13 cellular contexts compared by ENCODE assay signal in the genomic region with DNA sequence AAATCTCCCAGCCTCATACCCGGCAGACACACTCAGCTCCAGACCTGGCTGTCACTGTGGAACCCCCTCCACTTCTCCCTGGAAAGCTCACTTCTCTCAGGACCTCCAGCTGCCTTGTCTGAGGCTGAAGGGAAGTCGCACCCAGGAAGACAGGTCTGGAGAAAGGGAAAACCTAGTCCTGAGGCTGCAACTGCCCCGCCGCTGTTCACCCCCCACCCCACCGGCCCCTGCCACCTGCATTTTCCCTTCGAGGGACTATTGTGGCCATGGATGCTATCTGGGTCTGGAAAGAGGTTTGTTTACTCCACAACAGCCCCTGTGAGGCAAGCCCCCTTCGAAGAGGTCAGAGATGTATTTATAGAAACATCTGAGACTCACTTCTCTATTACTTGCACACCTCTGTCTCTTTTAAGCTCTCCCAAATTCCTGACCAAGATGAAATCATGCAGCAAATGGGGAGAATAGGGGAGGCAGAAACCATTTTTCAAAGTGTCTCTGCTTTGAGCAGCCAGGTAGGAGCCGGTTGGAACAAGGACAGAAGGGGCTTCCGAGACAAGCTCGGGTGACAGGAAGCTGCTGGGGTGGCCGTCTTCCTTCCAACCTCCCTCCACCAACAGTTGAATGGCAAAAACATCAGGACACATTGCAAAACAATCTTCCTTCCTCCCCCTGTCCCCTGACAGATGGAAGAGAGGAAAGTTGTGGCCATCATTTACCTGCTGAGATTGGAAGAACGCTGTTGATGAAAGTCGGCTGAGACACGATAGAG. TPM values are rescaled to one million over a fixed set of nuclear protein-coding genes. Genes with fewer than 3 reads are reported as not detected.
DNase-seq lines count a peak whose midpoint lies in the region; ATAC-seq and TF ChIP-seq lines count a peak whose summit lies in the region.
"Had no signal": no experiment of that assay in that cellular context is flagged by ENCODE, and none has a peak within 500 bp of the region (broad histone marks: within the 10 kb centered on the region; RNA-seq: fewer than 3 reads in every experiment).

No MANE protein-coding gene starts in this region.

- H3K9me3 Mint-ChIP-seq in activated CD8-positive, alpha-beta T cell treated with anti-CD3 and anti-CD28 coated beads, Interleukin-2, amount 10 ng/mL, durations not matched to agents 7 days and 5 days (ENCODE audit: insufficient read depth) = no peaks in the 10 kb centered on the region
- H3K9me3 Mint-ChIP-seq: nephron had no signal

- no peaks in the 10 kb centered on the region for H3K36me3 ChIP-seq in BLaER1 treated with 17β-estradiol and CSF1 and Interleukin-3, amounts not matched to agents 10 nM and 100 nM
- no peaks in the 10 kb centered on the region for H3K36me3 ChIP-seq in DND-41 (ENCODE audit: insufficient read depth, low read length)

- ATAC-seq in DND-41 (ENCODE audit: insufficient read depth, low read depth) = peak; percentile 63; the same call in 2 of the 3 replicates
- ATAC-seq in activated CD8-positive, alpha-beta T cell treated with anti-CD3 and anti-CD28 coated beads, Interleukin-2, amount 10 ng/mL, durations not matched to agents 7 days and 5 days = peak; percentile 36
- ATAC-seq in GM18870 (IDR thresholded peaks at IDR 0.05; ENCODE audit: unreplicated experiment) = no peak
- ATAC-seq in HG02870 (IDR thresholded peaks at IDR 0.05; ENCODE audit: unreplicated experiment) = no peak
- ATAC-seq in HG02970 (IDR thresholded peaks at IDR 0.05; ENCODE audit: low FRiP score, unreplicated experiment) = no peak
- no peak for ATAC-seq in GM18511 (IDR thresholded peaks at IDR 0.05; ENCODE audit: unreplicated experiment)

- H3K27ac Mint-ChIP-seq in activated CD8-positive, alpha-beta T cell treated with anti-CD3 and anti-CD28 coated beads, Interleukin-2, amount 10 ng/mL, durations not matched to agents 7 days and 5 days = peak overlapping the region; percentile 71

- peak overlapping the region in 3 of 11 experiments; percentile 10 to 48 (median 20); a peak in 4 of 22 replicates for H3K9ac ChIP-seq in BLaER1 treated with 17β-estradiol and CSF1 and Interleukin-3, amounts not matched to agents 10 nM and 100 nM
- no peak overlapping the region for H3K9ac ChIP-seq in DND-41 (ENCODE audit: low read depth, low read length)

- no peaks in the 10 kb centered on the region for H3K27me3 Mint-ChIP-seq in activated CD8-positive, alpha-beta T cell treated with anti-CD3 and anti-CD28 coated beads, Interleukin-2, amount 10 ng/mL, durations not matched to agents 7 days and 5 days (ENCODE audit: low read depth)

- peak overlapping the region in 4 of 10 experiments; percentile 4 to 43 (median 15); a peak in 4 of 20 replicates for H3K4me3 ChIP-seq in BLaER1 treated with 17β-estradiol and CSF1 and Interleukin-3, amounts not matched to agents 10 nM and 100 nM
- H3K4me3 ChIP-seq in DND-41 (ENCODE audit: low read depth in 1 of 2, low read length in 2 of 2) = 0 out of 4 replicates have a peak overlapping the region, but pooled peaks of 1 of the 2 experiments have one; percentile 6
- H3K4me3 ChIP-seq: skin epidermis had no signal

- H3K9me3 ChIP-seq in BLaER1 treated with 17β-estradiol and CSF1 and Interleukin-3, amounts not matched to agents 10 nM and 100 nM (replicated peaks in 1 of 11) = peaks cover 0 to 8% (median 0%) of the 10 kb centered on the region in 11 experiments; a peak in 3 of 22 replicates
- no peaks in the 10 kb centered on the region for H3K9me3 ChIP-seq in DND-41 (ENCODE audit: insufficient read depth, low read length, severe bottlenecking)

- peaks cover 26% of the 10 kb centered on the region for H3K4me1 Mint-ChIP-seq in activated CD8-positive, alpha-beta T cell treated with anti-CD3 and anti-CD28 coated beads, Interleukin-2, amount 10 ng/mL, durations not matched to agents 7 days and 5 days (ENCODE audit: low read depth)

- 0 out of 2 replicates have a peak overlapping the region, but pooled peaks have one; percentile 22 for H2AFZ ChIP-seq in DND-41 (ENCODE audit: low read depth, low read length)

- CTCF ChIA-PET in activated CD8-positive, alpha-beta T cell treated with anti-CD3 and anti-CD28 coated beads, Interleukin-2, amount 10 ng/mL, durations not matched to agents 7 days and 5 days (lab: Charles Lee) = interaction anchor here (1.1 to 1.4 kb wide), 4 partner anchors 15 to 44 kb away, joined by 3 to 7 read pairs (median 5); no protein-coding TSS in a partner anchor

- POLR2A ChIA-PET in activated CD8-positive, alpha-beta T cell treated with anti-CD3 and anti-CD28 coated beads, Interleukin-2, amount 10 ng/mL, durations not matched to agents 7 days and 5 days (lab: Charles Lee) = no interaction called here

- no peaks in the 10 kb centered on the region for H4K20me1 ChIP-seq in BLaER1 treated with 17β-estradiol and CSF1 and Interleukin-3, amounts not matched to agents 10 nM and 100 nM
- no peaks in the 10 kb centered on the region for H4K20me1 ChIP-seq in DND-41 (ENCODE audit: insufficient read depth, low read length)

- H3K4me1 ChIP-seq in BLaER1 treated with 17β-estradiol and CSF1 and Interleukin-3, amounts not matched to agents 10 nM and 100 nM = peaks cover 20 to 57% (median 28%) of the 10 kb centered on the region in 10 experiments
- H3K4me1 ChIP-seq in DND-41 (ENCODE audit: insufficient read depth, low read length) = peaks cover 3% of the 10 kb centered on the region; the same call in 1 of the 2 replicates

- DNase-seq in DND-41 (no peak), mesenteric fat pad (ENCODE audit: low spot score) (peak; percentile 62)
- no peak for DNase-seq in activated CD8-positive, alpha-beta T cell treated with anti-CD3 and anti-CD28 coated beads, Interleukin-2, amount 10 ng/mL, durations not matched to agents 7 days and 5 days
- DNase-seq: NCI-H1694, SHP77 treated with DMSO at 0.1 percent for 48 hours had no signal

- H3K36me3 Mint-ChIP-seq in activated CD8-positive, alpha-beta T cell treated with anti-CD3 and anti-CD28 coated beads, Interleukin-2, amount 10 ng/mL, durations not matched to agents 7 days and 5 days (ENCODE audit: low read depth) = peaks cover 2% of the 10 kb centered on the region

- H3K27me3 ChIP-seq in BLaER1 treated with 17β-estradiol and CSF1 and Interleukin-3, amounts not matched to agents 10 nM and 100 nM = no peaks in the 10 kb centered on the region
- no peaks in the 10 kb centered on the region for H3K27me3 ChIP-seq in DND-41 (ENCODE audit: insufficient read depth, low read length, poor library complexity)

- TF ChIP-seq CTCF in DND-41 (IDR thresholded peaks at IDR 0.05; ENCODE audit: borderline replicate concordance, extremely low read depth, low read length, poor library complexity, severe bottlenecking) = no peak

- H3K4me2 ChIP-seq in BLaER1 treated with 17β-estradiol and CSF1 and Interleukin-3, amounts not matched to agents 10 nM and 100 nM = peak overlapping the region; percentile 68 to 89 (median 80)
- H3K4me2 ChIP-seq in DND-41 (ENCODE audit: insufficient read depth, low read length) = peak overlapping the region; percentile 45; the same call in 1 of the 2 replicates

- peak overlapping the region; percentile 67 for H3K4me3 Mint-ChIP-seq in activated CD8-positive, alpha-beta T cell treated with anti-CD3 and anti-CD28 coated beads, Interleukin-2, amount 10 ng/mL, durations not matched to agents 7 days and 5 days

- peak overlapping the region in 5 of 11 experiments; percentile 31 to 67 (median 50); a peak in 8 of 22 replicates for H3K27ac ChIP-seq in BLaER1 treated with 17β-estradiol and CSF1 and Interleukin-3, amounts not matched to agents 10 nM and 100 nM
- no peak overlapping the region for H3K27ac ChIP-seq in DND-41 (ENCODE audit: low read length)
- H3K27ac ChIP-seq: VCaP had no signal

- H3K79me2 ChIP-seq in DND-41 (ENCODE audit: insufficient read depth, low read length) = no peaks in the 10 kb centered on the region

RNA-seq across cellular contexts. Expression of a gene that starts 0.5 kb away (rescaled TPM):
- total RNA-seq in activated CD8-positive, alpha-beta T cell treated with anti-CD3 and anti-CD28 coated beads, Interleukin-2, amount 10 ng/mL, durations not matched to agents 7 days and 5 days = 1 to 10 TPM; 5.3 to 6.0 TPM
- 0.74 TPM for total RNA-seq in mesenteric fat pad

Comparison
In these comparisons a context has a peak if more than half of its experiments do, and no peak if none do; other contexts are left out.
1. ATAC-seq: peak in DND-41 (single experiment) and activated CD8-positive, alpha-beta T cell treated with anti-CD3 and anti-CD28 coated beads, Interleukin-2, amount 10 ng/mL, durations not matched to agents 7 days and 5 days (single experiment); none in GM18870 (single experiment), HG02870 (single experiment), HG02970 (single experiment) and GM18511 (single experiment).